Comparison of ENCODE assay signal across 20 cellular contexts in genomic region chr15:40772014-40772413, GRCh38. TPM values are rescaled to one million over a fixed set of nuclear protein-coding genes. Genes with fewer than 3 reads are reported as not detected.
"Had no signal": no experiment of that assay in that cellular context is flagged by ENCODE, and none has a peak within 500 bp of the region (broad histone marks: within the 10 kb centered on the region; RNA-seq: fewer than 3 reads in every experiment).

No MANE protein-coding gene starts in this region.

- H3K4me3 ChIP-seq: body of pancreas, colonic mucosa, prostate gland, right atrium auricular region had no signal

- ATAC-seq: activated CD8-positive, alpha-beta memory T cell treated with anti-CD3 and anti-CD28 coated beads, Interleukin-2, amount 10 ng/mL, durations not matched to agents 7 days and 5 days; body of pancreas; stimulated activated naive CD8-positive, alpha-beta T cell treated with anti-CD3 and anti-CD28 coated beads, Interleukin-15, amount 100 ng/mL, for 72 hours; T-helper 17 cell had no signal

- H3K9me3 ChIP-seq: body of pancreas, colonic mucosa, prostate gland, right atrium auricular region had no signal

- H3K27ac ChIP-seq: body of pancreas, colonic mucosa, epithelial cell of prostate, prostate gland, right atrium auricular region had no signal

- FAIRE-seq: frontal cortex, keratinocyte, small intestine had no signal

- H3K27me3 ChIP-seq: body of pancreas, colonic mucosa, right atrium auricular region had no signal

- DNase-seq: activated CD4-positive, alpha-beta memory T cell treated with anti-CD3 and anti-CD28 coated beads for 36 hours; activated CD4-positive, alpha-beta T cell treated with anti-CD3 and anti-CD28 coated beads for 4 hours; activated CD8-positive, alpha-beta memory T cell treated with anti-CD3 and anti-CD28 coated beads, Interleukin-2, amount 10 ng/mL, durations not matched to agents 7 days and 5 days; activated naive CD4-positive, alpha-beta T cell; activated naive CD8-positive, alpha-beta T cell treated with anti-CD3 and anti-CD28 coated beads, Interleukin-2, amount 10 ng/mL, durations not matched to agents 7 days and 5 days; body of pancreas; colonic mucosa; endodermal cell; midbrain; small intestine; stimulated activated CD4-positive, alpha-beta T cell treated with anti-CD3 and anti-CD28 coated beads, Interleukin-15, amount 100 ng/mL, for 24 hours; stimulated activated CD4-positive, alpha-beta T cell treated with anti-CD3 and anti-CD28 coated beads, Interleukin-2, amount 100 ng/mL, for 48 hours; stimulated activated naive CD8-positive, alpha-beta T cell treated with anti-CD3 and anti-CD28 coated beads, Interleukin-15, amount 100 ng/mL, for 72 hours; T-helper 17 cell had no signal

- H3K4me1 ChIP-seq: body of pancreas had no signal

RNA-seq across cellular contexts. Expression of gene C15orf62, which starts 2.2 kb away (rescaled TPM):
- total RNA-seq: frontal cortex, temporal lobe had no signal
